Comparison of ENCODE assay signal across 8 cellular contexts in genomic region chr1:28328228-28328648, GRCh38. TPM values are rescaled to one million over a fixed set of nuclear protein-coding genes. Genes with fewer than 3 reads are reported as not detected.
DNase-seq lines count a peak whose midpoint lies in the region; ATAC-seq and TF ChIP-seq lines count a peak whose summit lies in the region.

No MANE protein-coding gene starts in this region.

- H3K4me3 Mint-ChIP-seq in dendritic cell treated with granulocyte-macrophage colony-stimulating factor and Interleukin-4, amounts not matched to agents 40 ng/mL and 50 ng/mL, for 4 days: peak overlapping the region; percentile 87
- peak overlapping the region; percentile 88 to 93 (median 92) for H3K4me3 Mint-ChIP-seq in nephron

- no peaks in the 10 kb centered on the region for H3K9me3 Mint-ChIP-seq in dendritic cell treated with granulocyte-macrophage colony-stimulating factor and Interleukin-4, amounts not matched to agents 40 ng/mL and 50 ng/mL, for 4 days
- no peaks in the 10 kb centered on the region for H3K9me3 Mint-ChIP-seq in nephron

- intact Hi-C loops in dendritic cell treated with granulocyte-macrophage colony-stimulating factor and Interleukin-4, amounts not matched to agents 40 ng/mL and 50 ng/mL, for 4 days (cut with micrococcal nuclease): loop anchor here (5.0 kb wide), 1 partner anchor 41 kb away; no protein-coding TSS in a partner anchor

- H3K36me3 Mint-ChIP-seq in dendritic cell treated with granulocyte-macrophage colony-stimulating factor and Interleukin-4, amounts not matched to agents 40 ng/mL and 50 ng/mL, for 4 days (ENCODE audit: low read depth): peaks cover 43% of the 10 kb centered on the region
- peaks cover 20% of the 10 kb centered on the region for H3K36me3 Mint-ChIP-seq in nephron (ENCODE audit: low read depth)

- CTCF ChIA-PET in BJ (lab: Yijun Ruan, JAX): interaction anchor here (1.0 to 2.5 kb wide), 5 partner anchors 14 to 189 kb away, joined by 3 to 7 read pairs (median 4); no protein-coding TSS in a partner anchor

- peaks cover 7% of the 10 kb centered on the region for H3K36me3 ChIP-seq in BJ (ENCODE audit: control insufficient read depth, insufficient read depth, low read length)

- H3K27me3 Mint-ChIP-seq in dendritic cell treated with granulocyte-macrophage colony-stimulating factor and Interleukin-4, amounts not matched to agents 40 ng/mL and 50 ng/mL, for 4 days: no peaks in the 10 kb centered on the region
- no peaks in the 10 kb centered on the region for H3K27me3 Mint-ChIP-seq in nephron (ENCODE audit: low read depth)

- peak overlapping the region; percentile 96 for H3K27ac Mint-ChIP-seq in dendritic cell treated with granulocyte-macrophage colony-stimulating factor and Interleukin-4, amounts not matched to agents 40 ng/mL and 50 ng/mL, for 4 days
- H3K27ac Mint-ChIP-seq in nephron: peak overlapping the region; percentile 84 to 97 (median 97)

- H3K4me3 ChIP-seq in BJ (ENCODE audit: low read depth, low read length): peak overlapping the region; percentile 71

- no peak for TF ChIP-seq CTCF in BJ (IDR thresholded peaks at IDR 0.05; ENCODE audit: insufficient read depth, low read depth, low read length)
- TF ChIP-seq CTCF in nephron (IDR thresholded peaks at IDR 0.05; ENCODE audit: unreplicated experiment in 3 of 3): no peak

- no peak for DNase-seq in BJ (ENCODE audit: low read depth)
- DNase-seq in NCI-H69 (lab: John Stamatoyannopoulos, UW): peak; percentile 28
- no peak for DNase-seq in middle frontal gyrus (ENCODE audit: extremely low spot score, low spot score)
- DNase-seq in RKO (ENCODE audit: low spot score): no peak

- peaks cover 54% of the 10 kb centered on the region for H3K4me1 Mint-ChIP-seq in dendritic cell treated with granulocyte-macrophage colony-stimulating factor and Interleukin-4, amounts not matched to agents 40 ng/mL and 50 ng/mL, for 4 days (ENCODE audit: low read depth)
- H3K4me1 Mint-ChIP-seq in nephron: peaks cover 13% of the 10 kb centered on the region

- ATAC-seq in GM21381 (IDR thresholded peaks at IDR 0.05; ENCODE audit: unreplicated experiment) (no peak), GM21723 (IDR thresholded peaks at IDR 0.05; ENCODE audit: unreplicated experiment) (no peak)

- H3K27me3 ChIP-seq in BJ (ENCODE audit: control insufficient read depth, insufficient read depth, low read length): no peaks in the 10 kb centered on the region

- POLR2A ChIA-PET in BJ (lab: Charles Lee): interaction anchor here (0.8 to 1.0 kb wide), 5 partner anchors 14 to 253 kb away, joined by 3 to 5 read pairs (median 3); partner anchors contain the start of gene ATP5IF1

RNA-seq across cellular contexts. Expression of gene MED18, which starts 0.6 kb away (rescaled TPM):
- polyA plus RNA-seq in BJ (2011; rRNA removed): 21.2 and 23.0 TPM in 2 replicates
- polyA minus RNA-seq in BJ (2011; rRNA and poly(A)+ RNA removed): 25.4 and 44.5 TPM in 2 replicates

RNA-seq across cellular contexts. Expression of gene PHACTR4, which starts 41.3 kb away (rescaled TPM):
- 5.2 and 9.1 TPM in 2 replicates for polyA plus RNA-seq in BJ (2011; rRNA removed)
- 8.2 and 11.0 TPM in 2 replicates for polyA minus RNA-seq in BJ (2011; rRNA and poly(A)+ RNA removed)
